Comparison of ENCODE assay signal across 8 cellular contexts in the genomic region with DNA sequence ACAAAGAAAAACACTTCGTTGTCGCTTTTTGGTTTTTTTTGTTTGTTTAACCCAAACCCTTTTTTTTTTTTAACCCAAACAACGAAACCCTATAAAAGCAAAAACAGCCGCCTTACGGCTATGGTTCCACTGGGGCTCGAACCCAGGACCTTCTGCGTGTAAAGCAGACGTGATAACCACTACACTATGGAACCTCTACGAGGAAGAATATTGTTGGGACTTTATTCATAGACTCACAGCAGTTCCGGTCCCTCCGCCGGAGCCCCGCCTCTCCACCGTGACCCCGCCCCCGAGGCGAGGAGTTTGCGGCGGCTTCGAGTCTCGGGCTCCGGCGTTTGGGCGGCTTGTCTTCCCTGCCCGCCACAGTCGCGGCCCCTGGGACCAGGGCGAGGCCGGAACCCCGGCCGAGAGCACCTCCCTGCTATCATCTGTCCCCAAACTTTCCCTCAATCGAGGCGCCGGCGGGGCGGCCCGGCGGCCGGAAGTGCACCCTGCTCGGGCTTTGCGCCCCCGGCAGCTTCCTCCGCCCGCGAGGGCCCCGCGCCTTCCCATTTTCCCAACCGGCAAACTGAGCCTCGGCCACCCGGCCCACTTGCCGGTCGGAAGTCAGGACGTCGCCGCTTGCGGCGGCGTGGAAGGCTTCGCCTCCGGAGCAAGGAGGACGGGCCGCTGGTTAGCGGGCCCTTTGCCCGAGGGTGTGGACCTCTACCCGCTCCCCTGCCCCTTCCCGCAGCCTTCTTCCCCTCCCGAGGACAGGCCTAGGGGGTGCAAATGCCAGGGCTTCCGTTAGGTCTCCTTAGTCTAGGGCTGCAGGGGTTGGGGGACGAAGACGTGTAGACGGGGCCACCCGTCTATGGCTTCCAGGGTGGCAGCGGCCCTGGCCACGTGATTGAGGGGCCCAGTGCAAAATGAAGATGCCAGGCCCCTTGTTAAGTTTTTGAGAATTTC. TPM values are rescaled to one million over a fixed set of nuclear protein-coding genes. Genes with fewer than 3 reads are reported as not detected.
DNase-seq lines count a peak whose midpoint lies in the region; ATAC-seq lines count a peak whose summit lies in the region.

No MANE protein-coding gene starts in this region.

- DNase-seq in NK-92 treated with Interleukin-12 subunit alpha and Interleukin-12 subunit beta, amount 100 ng/mL, for 24 hours (lab: John Stamatoyannopoulos, UW) = peak; percentile 66
- DNase-seq in NK-92 (lab: John Stamatoyannopoulos, UW; ENCODE audit: unreplicated experiment) (no peak), NCI-H146 treated with DMSO at 0.1 percent for 48 hours (lab: John Stamatoyannopoulos, UW; ENCODE audit: unreplicated experiment) (peak; percentile 24), UCSD-AML1 (lab: John Stamatoyannopoulos, UW; ENCODE audit: unreplicated experiment) (peak; percentile 75), brain pericyte (ENCODE audit: low read depth, low spot score) (peak; percentile 46)

- H3K27me3 ChIP-seq in iPS-20b (ENCODE audit: insufficient read depth, low read length) (no peaks in the 10 kb centered on the region), skeletal muscle tissue (ENCODE audit: control insufficient read depth in 3 of 3, insufficient read depth in 3 of 3, low read length in 3 of 3) (no peaks in the 10 kb centered on the region)

- H3K9me3 ChIP-seq in iPS-20b (ENCODE audit: insufficient read depth, low read depth, low read length) = no peaks in the 10 kb centered on the region
- H3K9me3 ChIP-seq in skeletal muscle tissue (ENCODE audit: control insufficient read depth in 3 of 3, low read length in 3 of 3) = no peaks in the 10 kb centered on the region

- H3K27ac ChIP-seq in iPS-20b (ENCODE audit: low read length) (no peak overlapping the region), skeletal muscle tissue (ENCODE audit: low read depth, low read length) (peak overlapping the region; percentile 71)

- ATAC-seq in HG02870 (IDR thresholded peaks at IDR 0.05; ENCODE audit: unreplicated experiment) = peak; percentile 69

- peak overlapping the region; percentile 74 for H3K4me3 ChIP-seq in iPS-20b (ENCODE audit: low read length)
- H3K4me3 ChIP-seq in skeletal muscle tissue (ENCODE audit: low read length in 3 of 3) = peak overlapping the region; percentile 64 to 69 (median 69)

- H3K9ac ChIP-seq in iPS-20b (ENCODE audit: low read depth, low read length) = peak overlapping the region; percentile 65; the same call in 1 of the 2 replicates
- H3K9ac ChIP-seq in skeletal muscle tissue (ENCODE audit: low read depth in 1 of 3, low read length in 3 of 3) = peak overlapping the region; percentile 68 to 84 (median 81)

- H3K4me1 ChIP-seq in iPS-20b (ENCODE audit: insufficient read depth, low read length) (no peaks in the 10 kb centered on the region), skeletal muscle tissue (ENCODE audit: control insufficient read depth in 3 of 3, insufficient read depth in 3 of 3, low read length in 3 of 3) (no peaks in the 10 kb centered on the region)

- no peaks in the 10 kb centered on the region for H3K36me3 ChIP-seq in iPS-20b (ENCODE audit: insufficient read depth, low read depth, low read length)
- no peaks in the 10 kb centered on the region for H3K36me3 ChIP-seq in skeletal muscle tissue (ENCODE audit: control insufficient read depth in 3 of 3, insufficient read depth in 3 of 3, low read length in 3 of 3)

RNA-seq across cellular contexts. Expression of a gene that starts 3.2 kb away (rescaled TPM):
- under 0.01 TPM for total RNA-seq in skeletal muscle tissue

RNA-seq across cellular contexts. Expression of a gene that starts 32.4 kb away (rescaled TPM):
- total RNA-seq in skeletal muscle tissue = 1.0 TPM
